Comparison of ENCODE assay signal across 7 cellular contexts in genomic region chr20:33304046-33304445, GRCh38. TPM values are rescaled to one million over a fixed set of nuclear protein-coding genes. Genes with fewer than 3 reads are reported as not detected.
"Had no signal": no experiment of that assay in that cellular context is flagged by ENCODE, and none has a peak within 500 bp of the region (broad histone marks: within the 10 kb centered on the region; RNA-seq: fewer than 3 reads in every experiment).

No MANE protein-coding gene starts in this region.

- H3K9ac ChIP-seq: KMS-11 had no signal

- H3K4me2 ChIP-seq: GM23338, KMS-11 had no signal

- DNase-seq: H9, HCEC 1CT, KBM-7 had no signal

- H3K27ac ChIP-seq: KMS-11 had no signal

- H2AFZ ChIP-seq: GM23338 had no signal

- H3K4me3 ChIP-seq: GM23338 had no signal

RNA-seq across cellular contexts. Expression of gene BPIFB1, which starts 21.0 kb away (rescaled TPM):
- polyA plus RNA-seq: GM23338, H1, IgD-negative memory B cell had no signal
